ENCODE assay signal across 9 cellular contexts in the genomic region with DNA sequence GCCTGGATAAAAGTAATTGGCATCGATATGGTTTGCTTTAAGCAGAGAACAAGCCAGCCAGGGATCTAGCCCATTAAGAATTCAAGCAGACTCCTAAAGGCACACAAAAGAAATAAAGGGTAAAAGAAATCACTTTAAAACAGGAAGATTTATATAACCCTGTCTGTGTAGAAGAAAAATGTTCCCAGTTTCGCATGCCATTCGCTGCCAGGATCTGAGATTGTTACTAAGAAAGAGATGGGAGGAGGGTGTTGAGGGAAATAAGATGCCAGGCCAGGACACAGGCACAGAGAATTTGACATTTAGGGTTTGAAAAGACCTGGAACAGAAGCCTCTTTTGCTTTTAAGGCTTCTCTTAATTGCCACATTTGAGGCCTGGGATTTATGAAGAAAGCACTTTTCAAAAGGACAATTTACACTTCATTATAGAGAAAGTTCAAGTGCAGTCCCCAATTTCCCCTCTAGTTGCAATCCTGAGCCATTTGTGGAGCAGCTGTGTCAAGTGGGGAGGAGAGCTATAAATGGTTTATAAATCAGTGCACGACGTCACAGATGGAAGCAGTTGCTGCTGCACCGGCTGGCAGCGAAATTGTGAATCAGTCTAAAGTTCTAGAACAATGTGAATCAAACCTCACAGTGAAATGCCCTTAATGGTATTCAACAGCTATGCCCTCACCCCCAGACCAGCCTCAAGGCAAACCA. TPM values are rescaled to one million over a fixed set of nuclear protein-coding genes. Genes with fewer than 3 reads are reported as not detected.
DNase-seq lines count a peak whose midpoint lies in the region; ATAC-seq and TF ChIP-seq lines count a peak whose summit lies in the region.
"Had no signal": no experiment of that assay in that cellular context is flagged by ENCODE, and none has a peak within 500 bp of the region (broad histone marks: within the 10 kb centered on the region; RNA-seq: fewer than 3 reads in every experiment).

No MANE protein-coding gene starts in this region.

- H3K4me3 ChIP-seq in HCT116 (replicated peaks in 1 of 2; ENCODE audit: low read depth in 1 of 2, low read length in 2 of 2) (no peak overlapping the region), Panc1 (ENCODE audit: low read depth in 2 of 2, low read length in 2 of 2) (no peak overlapping the region), fibroblast of lung (replicated peaks in 1 of 4; ENCODE audit: control extremely low read depth in 1 of 4, insufficient read depth in 1 of 4, low read depth in 3 of 4, low read length in 4 of 4) (no peak overlapping the region)

- no peaks in the 10 kb centered on the region for H3K36me3 ChIP-seq in HCT116 (ENCODE audit: control insufficient read depth in 1 of 2, insufficient read depth in 2 of 2, low read length in 2 of 2)
- H3K36me3 ChIP-seq in Panc1 (ENCODE audit: control insufficient read depth, insufficient read depth, low read length) = no peaks in the 10 kb centered on the region
- H3K36me3 ChIP-seq in fibroblast of lung (ENCODE audit: control insufficient read depth, insufficient read depth, low read length) = no peaks in the 10 kb centered on the region

- no peak overlapping the region for H3K4me2 ChIP-seq in HCT116 (ENCODE audit: low read length)
- H3K4me2 ChIP-seq in fibroblast of lung (ENCODE audit: extremely low read depth, insufficient read depth, low read length) = no peak overlapping the region

- BruUV-seq in HCT116 (replicated peaks; lab: Mats Ljungman, UMichigan) (no TSS peak), Panc1 (replicated peaks; lab: Mats Ljungman, UMichigan) (no TSS peak)

- no peak for TF ChIP-seq POLR2A in HCT116 (IDR thresholded peaks at IDR 0.05; ENCODE audit: borderline replicate concordance, extremely low read depth, insufficient read depth, insufficient read length)

- H2AFZ ChIP-seq in HCT116 (ENCODE audit: low read depth, low read length, poor library complexity, severe bottlenecking) = no peak overlapping the region
- H2AFZ ChIP-seq in fibroblast of lung (ENCODE audit: low read length) = no peak overlapping the region

- H3K9ac ChIP-seq in HCT116 (ENCODE audit: low read length) (no peak overlapping the region), fibroblast of lung (ENCODE audit: insufficient read depth, low read length) (no peak overlapping the region)

- H3K4me1 ChIP-seq in HCT116 (ENCODE audit: control insufficient read depth in 1 of 2, insufficient read depth in 2 of 2, low read length in 2 of 2) = peaks cover 14 to 28% of the 10 kb centered on the region in 2 experiments
- H3K4me1 ChIP-seq in Panc1 (ENCODE audit: control insufficient read depth, insufficient read depth, low read length) = no peaks in the 10 kb centered on the region
- peaks cover 5% of the 10 kb centered on the region for H3K4me1 ChIP-seq in fibroblast of lung (ENCODE audit: control insufficient read depth, extremely low read depth, insufficient read depth, low read length)

- POLR2A ChIA-PET in HCT116 (lab: Charles Lee) = interaction anchor here (0.5 kb wide), 1 partner anchor 28 kb away, joined by 3 read pairs; no protein-coding TSS in a partner anchor
- POLR2A ChIA-PET in Panc1 (lab: Charles Lee) = no interaction called here

- H3K79me2 ChIP-seq in HCT116 (ENCODE audit: insufficient read depth, low read length) = no peaks in the 10 kb centered on the region
- no peaks in the 10 kb centered on the region for H3K79me2 ChIP-seq in fibroblast of lung (ENCODE audit: control insufficient read depth, insufficient read depth, low read length)

- TF ChIP-seq RAD21 in HCT116 (IDR thresholded peaks at IDR 0.05; ENCODE audit: low read depth) = peak; percentile 47; the same call in 1 of the 2 replicates

- intact Hi-C loops in HCT116 (cut with micrococcal nuclease) (loop anchor here (10.0 kb wide), 1 partner anchor 1307 kb away; no protein-coding TSS in a partner anchor), Panc1 (cut with micrococcal nuclease; ENCODE audit: unreplicated experiment) (no loop called here)

- in situ Hi-C loops in Panc1 (cut with HindIII; ENCODE audit: low pct_unique_long_range_greater_than_20kb, low sequenced_read_pairs) = no loop called here

- DNase-seq in AG09319 (ENCODE audit: extremely low read depth, low read depth) = no peak
- peak; percentile 26 for DNase-seq in HCT116 (ENCODE audit: low read depth, low spot score)
- no peak for DNase-seq in Panc1 (ENCODE audit: low read depth, low spot score)
- DNase-seq in fibroblast of lung (ENCODE audit: low read depth in 2 of 2) = peak; percentile 67 to 77
- DNase-seq in pons (ENCODE audit: low spot score) = peak; percentile 75
- DNase-seq in HuH-7.5 (ENCODE audit: low spot score) = no peak
- DNase-seq: stimulated activated naive B cell treated with anti-CD40 and anti-IgM and Interleukin-4, amounts not matched to agents 10 μg/mL and 1 μg/mL and 100 μg/mL, for 72 hours had no signal

- CTCF ChIA-PET in HCT116 (lab: Charles Lee) = interaction anchor here (1.0 to 1.2 kb wide), 4 partner anchors 26 to 73 kb away, joined by 3 to 15 read pairs (median 4); a partner anchor contains a TSS
- CTCF ChIA-PET in Panc1 (lab: Charles Lee) = interaction anchor here (1.0 kb wide), 1 partner anchor 50 kb away, joined by 5 read pairs; no protein-coding TSS in a partner anchor

- H3K9me3 ChIP-seq in HCT116 (ENCODE audit: control insufficient read depth in 1 of 2, insufficient read depth in 1 of 2, low read depth in 1 of 2, low read length in 2 of 2) = no peaks in the 10 kb centered on the region
- no peaks in the 10 kb centered on the region for H3K9me3 ChIP-seq in Panc1 (ENCODE audit: control insufficient read depth, insufficient read depth, low read depth, low read length)
- no peaks in the 10 kb centered on the region for H3K9me3 ChIP-seq in fibroblast of lung (ENCODE audit: control insufficient read depth, insufficient read depth, low read depth, low read length)

- H3K9me2 ChIP-seq in HCT116 (ENCODE audit: insufficient read depth) = no peaks in the 10 kb centered on the region

- H3K27me3 ChIP-seq in HCT116 (ENCODE audit: insufficient read depth, low read length) (no peaks in the 10 kb centered on the region), Panc1 (ENCODE audit: control insufficient read depth, insufficient read depth, low read length) (no peaks in the 10 kb centered on the region), fibroblast of lung (ENCODE audit: control insufficient read depth, insufficient read depth, low read length) (no peaks in the 10 kb centered on the region)

- RAD21 ChIA-PET in HCT116 (lab: Charles Lee; ENCODE audit: low non-redundant PET in 1 of 2, low total read pairs in 2 of 2, uncharacterized antibody in 2 of 2, unreplicated experiment in 2 of 2) = interaction anchor here in 1 of 2 experiments (0.6 kb wide), 1 partner anchor 51 kb away, joined by 10 read pairs; no protein-coding TSS in a partner anchor

- H3K27ac ChIP-seq in HCT116 (ENCODE audit: low read depth, low read length) (no peak overlapping the region), Panc1 (ENCODE audit: low read length) (no peak overlapping the region), fibroblast of lung (ENCODE audit: insufficient read depth, low read length) (no peak overlapping the region)

- ATAC-seq in HCT116 (peak; percentile 39), Panc1 (no peak), GM18520 (IDR thresholded peaks at IDR 0.05; ENCODE audit: unreplicated experiment) (no peak), HG02798 (IDR thresholded peaks at IDR 0.05; ENCODE audit: poor library complexity, unreplicated experiment) (no peak)

- H4K20me1 ChIP-seq in HCT116 (ENCODE audit: insufficient read depth) (no peaks in the 10 kb centered on the region), fibroblast of lung (ENCODE audit: control insufficient read depth, extremely low read depth, insufficient read depth, low read length) (no peaks in the 10 kb centered on the region)

- peak; percentile 36 for TF ChIP-seq CTCF in AG09319 (IDR thresholded peaks at IDR 0.05; ENCODE audit: low read depth, low read length)
- peak; percentile 20 to 49 (median 30); a peak in 5 of 6 replicates for TF ChIP-seq CTCF in HCT116 (IDR thresholded peaks at IDR 0.05 in 2 of 3, conservative IDR thresholded peaks at IDR 0.05 in 1 of 3; ENCODE audit: borderline replicate concordance in 1 of 3, insufficient read depth in 1 of 3, low read depth in 2 of 3, low read length in 2 of 3)
- peak; percentile 29; the same call in 1 of the 2 replicates for TF ChIP-seq CTCF in Panc1 (IDR thresholded peaks at IDR 0.05)
- TF ChIP-seq CTCF in fibroblast of lung (conservative IDR thresholded peaks at IDR 0.05 in 1 of 2, IDR thresholded peaks at IDR 0.05 in 1 of 2; ENCODE audit: low read depth in 1 of 2, low read length in 2 of 2) = peak; percentile 66 to 67

TF ChIP-seq in HCT116, 20 proteins besides CTCF, POLR2A, EP300 and RAD21:
- no peak for TF ChIP-seq EZH2phosphoT487 (IDR thresholded peaks at IDR 0.05; ENCODE audit: borderline replicate concordance)
- TF ChIP-seq, protein P1, sequence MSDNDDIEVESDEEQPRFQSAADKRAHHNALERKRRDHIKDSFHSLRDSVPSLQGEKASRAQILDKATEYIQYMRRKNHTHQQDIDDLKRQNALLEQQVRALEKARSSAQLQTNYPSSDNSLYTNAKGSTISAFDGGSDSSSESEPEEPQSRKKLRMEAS (IDR thresholded peaks at IDR 0.05) = no peak
- no peak for TF ChIP-seq ZNF274 (IDR thresholded peaks at IDR 0.05; ENCODE audit: low read depth, low read length)
- no peak for TF ChIP-seq FOSL1 (IDR thresholded peaks at IDR 0.05; ENCODE audit: low read depth)
- no peak for TF ChIP-seq EZH2 (IDR thresholded peaks at IDR 0.05)

RNA-seq across cellular contexts. Expression of a gene that starts 26.4 kb away (rescaled TPM):
- total RNA-seq in HCT116 (2021; ENCODE audit: unreplicated experiment) (10.2 TPM), Panc1 (2021; ENCODE audit: unreplicated experiment) (8.7 TPM), fibroblast of lung (9.5 and 12.1 TPM in 2 replicates)
- 3.1 and 4.2 TPM in 2 replicates for polyA plus RNA-seq in HCT116 (2012)
- 4.1 TPM for polyA plus RNA-seq in Panc1 (2012; ENCODE audit: insufficient read length)
- polyA plus RNA-seq in fibroblast of lung = 11.4 and 11.6 TPM in 2 replicates
- polyA plus RNA-seq in fibroblast of lung (2012) = 8.6 and 10.2 TPM in 2 replicates
- 1.7 and 2.2 TPM in 2 replicates for polyA minus RNA-seq in fibroblast of lung (ENCODE audit: low replicate concordance)

RNA-seq across cellular contexts. Expression of a gene that starts 26.8 kb away (rescaled TPM):
- total RNA-seq in HCT116 (2021; ENCODE audit: unreplicated experiment) (50.6 TPM), Panc1 (2021; ENCODE audit: unreplicated experiment) (12.7 TPM), fibroblast of lung (10.3 and 16.3 TPM in 2 replicates)
- polyA plus RNA-seq in HCT116 (2012) = 70.5 and 73.4 TPM in 2 replicates
- 27.1 TPM for polyA plus RNA-seq in Panc1 (2012; ENCODE audit: insufficient read length)
- polyA plus RNA-seq in fibroblast of lung = 5.8 and 6.5 TPM in 2 replicates
- 7.0 and 9.9 TPM in 2 replicates for polyA plus RNA-seq in fibroblast of lung (2012)
- 34.6 and 65.4 TPM in 2 replicates for polyA minus RNA-seq in fibroblast of lung (ENCODE audit: low replicate concordance)

Comparison
In these comparisons a context has a peak if more than half of its experiments do, and no peak if none do; other contexts are left out.
1. DNase-seq: peak in HCT116 (single experiment), fibroblast of lung (2 of 2) and pons (single experiment); none in AG09319 (single experiment), Panc1 (single experiment) and HuH-7.5 (single experiment).
2. Peak in every context shown above with its lines, with median percentiles within 50 percentile points of each other: CTCF ChIP-seq.